In genomic region chr12:78651755-78652154, GRCh38 we compare ENCODE assay signal across 19 cellular contexts.
"Had no signal": no experiment of that assay in that cellular context is flagged by ENCODE, and none has a peak within 500 bp of the region (broad histone marks: within the 10 kb centered on the region; RNA-seq: fewer than 3 reads in every experiment).

No MANE protein-coding gene starts in this region.

- H3K36me3 ChIP-seq: esophagus squamous epithelium, ovary had no signal

- H3K4me1 Mint-ChIP-seq: activated naive CD4-positive, alpha-beta T cell treated with anti-CD3 and anti-CD28 coated beads, Interleukin-2, amount 50 U/mL, for 24 hours; immature natural killer cell; memory B cell; naive thymus-derived CD4-positive, alpha-beta T cell had no signal

- H3K4me3 ChIP-seq: esophagus squamous epithelium, ovary, psoas muscle, testis had no signal

- H3K9me3 Mint-ChIP-seq: memory B cell had no signal

- H3K9me3 ChIP-seq: esophagus squamous epithelium, ovary, psoas muscle, testis had no signal

- H3K27me3 Mint-ChIP-seq: activated naive CD4-positive, alpha-beta T cell treated with anti-CD3 and anti-CD28 coated beads, Interleukin-2, amount 50 U/mL, for 24 hours; memory B cell; naive thymus-derived CD4-positive, alpha-beta T cell; stimulated activated naive CD8-positive, alpha-beta T cell treated with anti-CD3 and anti-CD28 coated beads, Interleukin-15, Interleukin-2, amounts not matched to agents 100 ng/mL and 50 ng/mL, for 24 hours; type B pancreatic cell had no signal

- H3K4me1 ChIP-seq: esophagus squamous epithelium, psoas muscle, testis had no signal

- H3K36me3 Mint-ChIP-seq: activated naive CD4-positive, alpha-beta T cell treated with anti-CD3 and anti-CD28 coated beads, Interleukin-2, amount 50 U/mL, for 24 hours; immature natural killer cell; memory B cell; naive thymus-derived CD4-positive, alpha-beta T cell; type B pancreatic cell had no signal

- H3K27ac ChIP-seq: esophagus squamous epithelium, ovary, psoas muscle, testis, VCaP had no signal

- H3K27me3 ChIP-seq: esophagus squamous epithelium, ovary, testis had no signal

- DNase-seq: activated CD4-positive, alpha-beta T cell treated with anti-CD3 and anti-CD28 coated beads for 1 hour; activated CD8-positive, alpha-beta memory T cell treated with anti-CD3 and anti-CD28 coated beads for 24 hours; activated CD8-positive, alpha-beta memory T cell treated with anti-CD3 and anti-CD28 coated beads, Interleukin-2, amount 50 U/mL, for 48 hours; activated effector memory CD4-positive, alpha-beta T cell treated with anti-CD3 and anti-CD28 coated beads, Interleukin-2, amount 50 U/mL, for 16 hours; activated T-cell treated with anti-CD3 and anti-CD28 coated beads, Interleukin-2, amount 50 U/mL, for 48 hours; effector memory CD4-positive, alpha-beta T cell; esophagus squamous epithelium; immature natural killer cell; naive thymus-derived CD4-positive, alpha-beta T cell; ovary; psoas muscle; right cardiac atrium; T-helper 2 cell; testis had no signal

- H3K4me3 Mint-ChIP-seq: activated naive CD4-positive, alpha-beta T cell treated with anti-CD3 and anti-CD28 coated beads, Interleukin-2, amount 50 U/mL, for 24 hours; immature natural killer cell; memory B cell; naive thymus-derived CD4-positive, alpha-beta T cell; stimulated activated naive CD8-positive, alpha-beta T cell treated with anti-CD3 and anti-CD28 coated beads, Interleukin-15, Interleukin-2, amounts not matched to agents 100 ng/mL and 50 ng/mL, for 24 hours; type B pancreatic cell had no signal

- ATAC-seq: naive thymus-derived CD4-positive, alpha-beta T cell; psoas muscle; right cardiac atrium had no signal

- H3K27ac Mint-ChIP-seq: activated naive CD4-positive, alpha-beta T cell treated with anti-CD3 and anti-CD28 coated beads, Interleukin-2, amount 50 U/mL, for 24 hours; immature natural killer cell; memory B cell; naive thymus-derived CD4-positive, alpha-beta T cell; stimulated activated naive CD8-positive, alpha-beta T cell treated with anti-CD3 and anti-CD28 coated beads, Interleukin-15, Interleukin-2, amounts not matched to agents 100 ng/mL and 50 ng/mL, for 24 hours; type B pancreatic cell had no signal
